In genomic region chr1:183023601-183024351, GRCh38 we compare ENCODE assay signal across 8 cellular contexts. TPM values are rescaled to one million over a fixed set of nuclear protein-coding genes. Genes with fewer than 3 reads are reported as not detected.
DNase-seq lines count a peak whose midpoint lies in the region; ATAC-seq and TF ChIP-seq lines count a peak whose summit lies in the region.

No MANE protein-coding gene starts in this region.

- no peak overlapping the region for H2AFZ ChIP-seq in ACC112 (ENCODE audit: low read length, unreplicated experiment)

- H3K4me3 ChIP-seq in ACC112 (ENCODE audit: low read depth, low read length) = peak overlapping the region; percentile 96
- peak overlapping the region; percentile 40 for H3K4me3 ChIP-seq in effector memory CD4-positive, alpha-beta T cell (ENCODE audit: insufficient read depth, low read depth, low read length, poor library complexity, severe bottlenecking)
- peak overlapping the region; percentile 87 for H3K4me3 ChIP-seq in mesodermal cell (ENCODE audit: extremely low read depth, insufficient read depth, low read length, poor library complexity, severe bottlenecking)
- peak overlapping the region; percentile 82 for H3K4me3 ChIP-seq in suprapubic skin

- peak; percentile 70 for ATAC-seq in GM18502 (IDR thresholded peaks at IDR 0.05; ENCODE audit: poor library complexity, unreplicated experiment)
- ATAC-seq in HG02852 (IDR thresholded peaks at IDR 0.05; ENCODE audit: unreplicated experiment) = peak; percentile 64

- TF ChIP-seq POLR2A in suprapubic skin (IDR thresholded peaks at IDR 0.05) = no peak

- no peaks in the 10 kb centered on the region for H3K9me3 ChIP-seq in effector memory CD4-positive, alpha-beta T cell (ENCODE audit: control insufficient read depth, low read length)
- H3K9me3 ChIP-seq in mesodermal cell (ENCODE audit: control insufficient read depth, low read length) (no peaks in the 10 kb centered on the region), suprapubic skin (no peaks in the 10 kb centered on the region)

- H3K27ac ChIP-seq in ACC112 (ENCODE audit: low read depth, low read length) (peak overlapping the region; percentile 100), VCaP (peak overlapping the region; percentile 98), mesodermal cell (ENCODE audit: low read depth, low read length, severe bottlenecking) (peak overlapping the region; percentile 80), suprapubic skin (peak overlapping the region; percentile 100)
- no peak overlapping the region for H3K27ac ChIP-seq in effector memory CD4-positive, alpha-beta T cell (ENCODE audit: insufficient read depth, low read length, poor library complexity, severe bottlenecking)

- peaks cover 55% of the 10 kb centered on the region for H3K79me2 ChIP-seq in ACC112 (ENCODE audit: control insufficient read depth, insufficient read depth, low read length, unreplicated experiment)

- WGBS in mesodermal cell (ENCODE audit: insufficient coverage in 2 of 2), 2 experiments = 0% methylated on average over 52 to 59 of the region's 71 CpGs
- WGBS in suprapubic skin = under 1% methylated on average over 23 of the region's 71 CpGs

- H3K4me1 ChIP-seq in ACC112 (ENCODE audit: control insufficient read depth, insufficient read depth, low read length, unreplicated experiment) = peaks cover 35% of the 10 kb centered on the region
- peaks cover 11% of the 10 kb centered on the region for H3K4me1 ChIP-seq in effector memory CD4-positive, alpha-beta T cell (ENCODE audit: control insufficient read depth, insufficient read depth, low read length, poor library complexity, severe bottlenecking)
- H3K4me1 ChIP-seq in mesodermal cell (ENCODE audit: control insufficient read depth, insufficient read depth, low read length, poor library complexity, severe bottlenecking) = peaks cover 22% of the 10 kb centered on the region
- peaks cover 49% of the 10 kb centered on the region for H3K4me1 ChIP-seq in suprapubic skin

- H3K27me3 ChIP-seq in ACC112 (ENCODE audit: insufficient read depth, low read length) = no peaks in the 10 kb centered on the region
- H3K27me3 ChIP-seq in effector memory CD4-positive, alpha-beta T cell (replicated peaks; ENCODE audit: control insufficient read depth, insufficient read depth, low read length, poor library complexity, severe bottlenecking) = peaks cover 16% of the 10 kb centered on the region
- no peaks in the 10 kb centered on the region for H3K27me3 ChIP-seq in suprapubic skin

- TF ChIP-seq EP300 in suprapubic skin (IDR thresholded peaks at IDR 0.05) = no peak

- H3K36me3 ChIP-seq in ACC112 (ENCODE audit: insufficient read depth, low read length) (peaks cover 19% of the 10 kb centered on the region), mesodermal cell (ENCODE audit: control insufficient read depth, insufficient read depth, low read length) (no peaks in the 10 kb centered on the region), suprapubic skin (no peaks in the 10 kb centered on the region)
- H3K36me3 ChIP-seq in effector memory CD4-positive, alpha-beta T cell (ENCODE audit: control insufficient read depth, insufficient read depth, low read length) = no peaks in the 10 kb centered on the region

- TF ChIP-seq CTCF in VCaP (conservative IDR thresholded peaks at IDR 0.05) (peak; percentile 73), suprapubic skin (IDR thresholded peaks at IDR 0.05) (peak; percentile 15 to 41)

- DNase-seq in NCI-H1417 treated with DMSO at 0.1 percent for 48 hours (lab: John Stamatoyannopoulos, UW) (peak; percentile 14), suprapubic skin (ENCODE audit: low spot score in 2 of 2) (peak; percentile 79 to 80)
- no peak for DNase-seq in effector memory CD4-positive, alpha-beta T cell

RNA-seq across cellular contexts. Expression of gene LAMC1, which starts 0.6 kb away (rescaled TPM):
- 179 TPM for polyA plus RNA-seq in mesodermal cell (2013, experiment 1 of 2)
- 184 TPM for polyA plus RNA-seq in mesodermal cell (2013, experiment 2 of 2)
- 100 to 1,000 TPM in 1 of 4 donors, 10 to 100 TPM in 3; 58.3 to 124 (median 77.6) TPM for total RNA-seq in suprapubic skin

Comparison
In these comparisons a context has a peak if more than half of its experiments do, and no peak if none do; other contexts are left out.
1. H3K4me3 ChIP-seq: peak in every context shown above with its lines; median percentile 96 in ACC112; 87 in mesodermal cell; 82 in suprapubic skin; 40 in effector memory CD4-positive, alpha-beta T cell.
2. DNase-seq: peak in NCI-H1417 treated with DMSO at 0.1 percent for 48 hours (single experiment) and suprapubic skin (2 of 2); none in effector memory CD4-positive, alpha-beta T cell (0 of 3).